ENCODE assay signal across 26 cellular contexts in the genomic region with DNA sequence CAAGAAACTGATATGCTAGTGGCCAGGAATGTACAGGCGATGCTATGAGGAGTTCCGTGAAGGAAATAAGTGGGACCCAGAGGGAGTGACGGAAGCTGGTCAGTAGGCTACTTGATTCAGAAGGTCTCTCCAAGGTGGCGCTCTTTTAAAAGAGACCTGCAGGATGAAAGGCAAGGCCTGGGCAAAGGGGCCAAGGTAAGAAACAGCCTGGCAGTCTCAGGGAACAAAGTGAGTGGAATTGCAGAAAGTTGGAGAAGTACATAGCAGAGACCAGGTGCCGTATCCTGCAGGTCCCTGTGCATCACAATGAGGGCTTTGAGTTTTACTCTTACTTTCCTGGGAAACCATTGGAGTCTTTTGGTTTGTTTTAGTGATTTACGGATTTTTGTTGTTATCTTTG.
"Had no signal": no experiment of that assay in that cellular context is flagged by ENCODE, and none has a peak within 500 bp of the region (broad histone marks: within the 10 kb centered on the region; RNA-seq: fewer than 3 reads in every experiment).

No MANE protein-coding gene starts in this region.

- H3K4me3 Mint-ChIP-seq: immature natural killer cell, mesothelial cell of epicardium had no signal

- H3K36me3 ChIP-seq: esophagus squamous epithelium, gastrocnemius medialis, heart right ventricle, left lung, lower lobe of right lung had no signal

- H3K9me3 ChIP-seq: esophagus squamous epithelium, gastrocnemius medialis, lower lobe of right lung, mucosa of descending colon had no signal

- ATAC-seq: gastrocnemius medialis; heart right ventricle; left cardiac atrium; left lung; left ventricle myocardium superior; lower lobe of right lung; mucosa of descending colon; naive thymus-derived CD8-positive, alpha-beta T cell had no signal

- H3K4me1 ChIP-seq: gastrocnemius medialis, heart right ventricle, left lung, lower lobe of right lung had no signal

- DNase-seq: dermis blood vessel endothelial cell; dorsolateral prefrontal cortex; effector CD4-positive, alpha-beta T cell; effector memory CD4-positive, alpha-beta T cell; esophagus squamous epithelium; foreskin fibroblast; foreskin melanocyte; gastrocnemius medialis; glutamatergic neuron; heart right ventricle; hippocampal formation; immature natural killer cell; islet precursor cell; kidney; left cardiac atrium; left lung; left ventricle myocardium superior; lower lobe of right lung; mesenchymal stem cell; mucosa of descending colon; naive B cell; naive thymus-derived CD8-positive, alpha-beta T cell had no signal

- H3K4me3 ChIP-seq: coronary artery, dorsolateral prefrontal cortex, esophagus squamous epithelium, gastrocnemius medialis, heart right ventricle, left lung, lower lobe of right lung, mucosa of descending colon had no signal

- H3K27ac Mint-ChIP-seq: immature natural killer cell, mesothelial cell of epicardium, naive B cell had no signal

- H3K27me3 ChIP-seq: esophagus squamous epithelium, gastrocnemius medialis, left lung had no signal

- H3K27me3 Mint-ChIP-seq: naive B cell; naive thymus-derived CD8-positive, alpha-beta T cell had no signal

- H3K36me3 Mint-ChIP-seq: immature natural killer cell; mesothelial cell of epicardium; naive B cell; naive thymus-derived CD8-positive, alpha-beta T cell had no signal

- H3K27ac ChIP-seq: coronary artery, dorsolateral prefrontal cortex, esophagus squamous epithelium, gastrocnemius medialis, heart right ventricle, left lung, lower lobe of right lung had no signal

- FAIRE-seq: colon, endothelial cell of umbilical vein, kidney had no signal

- H3K4me1 Mint-ChIP-seq: naive B cell had no signal

- H3K9me3 Mint-ChIP-seq: immature natural killer cell had no signal
